In the genomic region with DNA sequence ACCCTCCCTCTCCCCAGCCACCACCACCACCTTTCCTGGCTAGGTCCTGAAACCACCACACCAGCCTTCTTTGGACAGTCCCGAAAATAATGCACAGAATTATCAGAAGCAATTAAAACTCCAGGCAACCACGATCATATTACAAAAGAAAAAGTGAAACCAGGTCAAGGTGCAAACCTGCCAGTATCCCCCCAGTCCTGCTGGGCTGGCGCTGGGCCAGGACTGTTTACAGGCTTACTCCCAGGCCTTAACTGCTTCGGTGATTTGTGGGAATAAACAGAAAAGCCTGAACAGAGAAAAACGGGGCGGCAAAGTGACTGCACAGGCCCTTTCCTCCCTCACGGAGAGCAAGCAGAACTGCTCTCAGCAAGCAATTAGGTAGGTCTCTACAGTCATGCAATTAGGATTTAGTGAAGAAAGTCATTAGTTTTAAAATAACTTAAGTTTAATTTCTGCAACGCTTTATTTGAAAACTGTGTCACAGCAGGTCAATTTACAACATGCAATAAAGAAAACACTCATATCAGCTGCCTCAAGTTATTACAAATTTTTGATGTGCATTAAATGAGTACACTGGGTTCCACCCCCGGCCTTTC, we compare ENCODE assay signal across 1 cellular context.
TF ChIP-seq lines count a peak whose summit lies in the region.

No MANE protein-coding gene starts in this region.

TF ChIP-seq in WTC11, 78 proteins besides CTCF, POLR2A, EP300 and RAD21 (continued from another document):
- TF ChIP-seq, protein P1, sequence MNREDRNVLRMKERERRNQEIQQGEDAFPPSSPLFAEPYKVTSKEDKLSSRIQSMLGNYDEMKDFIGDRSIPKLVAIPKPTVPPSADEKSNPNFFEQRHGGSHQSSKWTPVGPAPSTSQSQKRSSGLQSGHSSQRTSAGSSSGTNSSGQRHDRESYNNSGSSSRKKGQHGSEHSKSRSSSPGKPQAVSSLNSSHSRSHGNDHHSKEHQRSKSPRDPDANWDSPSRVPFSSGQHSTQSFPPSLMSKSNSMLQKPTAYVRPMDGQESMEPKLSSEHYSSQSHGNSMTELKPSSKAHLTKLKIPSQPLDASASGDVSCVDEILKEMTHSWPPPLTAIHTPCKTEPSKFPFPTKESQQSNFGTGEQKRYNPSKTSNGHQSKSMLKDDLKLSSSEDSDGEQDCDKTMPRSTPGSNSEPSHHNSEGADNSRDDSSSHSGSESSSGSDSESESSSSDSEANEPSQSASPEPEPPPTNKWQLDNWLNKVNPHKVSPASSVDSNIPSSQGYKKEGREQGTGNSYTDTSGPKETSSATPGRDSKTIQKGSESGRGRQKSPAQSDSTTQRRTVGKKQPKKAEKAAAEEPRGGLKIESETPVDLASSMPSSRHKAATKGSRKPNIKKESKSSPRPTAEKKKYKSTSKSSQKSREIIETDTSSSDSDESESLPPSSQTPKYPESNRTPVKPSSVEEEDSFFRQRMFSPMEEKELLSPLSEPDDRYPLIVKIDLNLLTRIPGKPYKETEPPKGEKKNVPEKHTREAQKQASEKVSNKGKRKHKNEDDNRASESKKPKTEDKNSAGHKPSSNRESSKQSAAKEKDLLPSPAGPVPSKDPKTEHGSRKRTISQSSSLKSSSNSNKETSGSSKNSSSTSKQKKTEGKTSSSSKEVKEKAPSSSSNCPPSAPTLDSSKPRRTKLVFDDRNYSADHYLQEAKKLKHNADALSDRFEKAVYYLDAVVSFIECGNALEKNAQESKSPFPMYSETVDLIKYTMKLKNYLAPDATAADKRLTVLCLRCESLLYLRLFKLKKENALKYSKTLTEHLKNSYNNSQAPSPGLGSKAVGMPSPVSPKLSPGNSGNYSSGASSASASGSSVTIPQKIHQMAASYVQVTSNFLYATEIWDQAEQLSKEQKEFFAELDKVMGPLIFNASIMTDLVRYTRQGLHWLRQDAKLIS (CRISPR knock-in tag; IDR thresholded peaks at IDR 0.05; ENCODE audit: borderline replicate concordance), result no peak
- TF ChIP-seq ZNF263 (CRISPR knock-in tag; IDR thresholded peaks at IDR 0.05; ENCODE audit: low read depth), result no peak
- no peak for TF ChIP-seq E2F4 (CRISPR knock-in tag; IDR thresholded peaks at IDR 0.05; ENCODE audit: borderline replicate concordance, low read depth)
- TF ChIP-seq ESRRA (CRISPR knock-in tag; IDR thresholded peaks at IDR 0.05; ENCODE audit: borderline replicate concordance), result no peak
- no peak for TF ChIP-seq ZNF317 (CRISPR knock-in tag; IDR thresholded peaks at IDR 0.05; ENCODE audit: borderline replicate concordance, low read depth)
- no peak for TF ChIP-seq ZNF121 (CRISPR knock-in tag; IDR thresholded peaks at IDR 0.05)
- TF ChIP-seq USF2 (CRISPR knock-in tag; IDR thresholded peaks at IDR 0.05), result no peak
- TF ChIP-seq, protein P2, sequence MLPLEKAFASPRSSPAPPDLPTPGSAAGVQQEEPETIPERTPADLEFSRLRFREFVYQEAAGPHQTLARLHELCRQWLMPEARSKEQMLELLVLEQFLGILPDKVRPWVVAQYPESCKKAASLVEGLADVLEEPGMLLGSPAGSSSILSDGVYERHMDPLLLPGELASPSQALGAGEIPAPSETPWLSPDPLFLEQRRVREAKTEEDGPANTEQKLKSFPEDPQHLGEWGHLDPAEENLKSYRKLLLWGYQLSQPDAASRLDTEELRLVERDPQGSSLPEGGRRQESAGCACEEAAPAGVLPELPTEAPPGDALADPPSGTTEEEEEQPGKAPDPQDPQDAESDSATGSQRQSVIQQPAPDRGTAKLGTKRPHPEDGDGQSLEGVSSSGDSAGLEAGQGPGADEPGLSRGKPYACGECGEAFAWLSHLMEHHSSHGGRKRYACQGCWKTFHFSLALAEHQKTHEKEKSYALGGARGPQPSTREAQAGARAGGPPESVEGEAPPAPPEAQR (CRISPR knock-in tag; IDR thresholded peaks at IDR 0.05), result no peak
- TF ChIP-seq ZNF416 (CRISPR knock-in tag; IDR thresholded peaks at IDR 0.05), result no peak
- no peak for TF ChIP-seq MYBL2 (CRISPR knock-in tag; IDR thresholded peaks at IDR 0.05)
- TF ChIP-seq TCF7 (CRISPR knock-in tag; IDR thresholded peaks at IDR 0.05; ENCODE audit: low read depth), result no peak
- no peak for TF ChIP-seq FOXJ3 (CRISPR knock-in tag; IDR thresholded peaks at IDR 0.05; ENCODE audit: borderline replicate concordance)
- no peak for TF ChIP-seq EMX1 (CRISPR knock-in tag; IDR thresholded peaks at IDR 0.05)
- no peak for TF ChIP-seq ZNF512 (CRISPR knock-in tag; IDR thresholded peaks at IDR 0.05; ENCODE audit: borderline replicate concordance)
- TF ChIP-seq TEAD4 (CRISPR knock-in tag; IDR thresholded peaks at IDR 0.05), result no peak
